12 cellular contexts compared by ENCODE assay signal in the genomic region with DNA sequence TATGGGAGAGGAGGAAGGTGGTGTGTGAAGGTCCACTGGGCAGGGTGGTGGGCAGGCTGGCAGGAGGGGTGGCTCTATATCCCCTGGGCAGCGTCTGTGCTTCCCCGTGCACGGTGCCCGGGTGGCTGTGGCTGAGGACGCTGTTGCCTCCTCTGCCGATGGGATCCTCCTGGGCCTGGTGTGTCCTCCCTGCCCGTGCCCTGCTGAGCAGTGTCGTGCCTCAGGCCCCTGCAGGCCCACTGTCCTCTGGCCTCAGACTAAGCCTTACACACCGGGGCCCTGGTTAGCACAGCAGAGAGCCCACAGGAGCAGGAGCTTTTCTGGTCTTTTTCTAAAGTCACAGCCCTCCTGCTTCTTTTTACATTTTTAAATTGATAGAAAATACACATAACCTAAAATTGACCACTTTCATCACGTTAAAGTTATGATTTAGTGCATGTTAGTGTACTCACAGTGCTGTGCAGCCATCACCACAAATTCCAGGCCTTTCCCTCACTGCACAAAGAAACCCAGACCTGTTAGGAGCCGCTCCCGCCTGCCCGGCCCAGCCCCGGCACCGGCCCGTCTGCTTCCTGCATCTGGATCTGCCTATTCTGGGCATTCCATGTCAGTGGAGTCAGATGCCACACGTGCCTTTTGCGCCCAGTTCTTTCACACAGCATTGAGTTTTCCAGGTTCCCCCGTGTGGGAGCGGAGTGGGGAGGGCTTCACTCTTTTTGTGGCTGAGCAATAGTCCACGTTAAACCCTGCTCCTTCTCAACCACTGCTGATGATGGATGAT. TPM values are rescaled to one million over a fixed set of nuclear protein-coding genes. Genes with fewer than 3 reads are reported as not detected.
DNase-seq lines count a peak whose midpoint lies in the region; ATAC-seq and TF ChIP-seq lines count a peak whose summit lies in the region.
"Had no signal": no experiment of that assay in that cellular context is flagged by ENCODE, and none has a peak within 500 bp of the region (broad histone marks: within the 10 kb centered on the region; RNA-seq: fewer than 3 reads in every experiment).

No MANE protein-coding gene starts in this region.

- peak overlapping the region; percentile 17; the same call in 1 of the 2 replicates for H3K9ac ChIP-seq in HCT116 (ENCODE audit: low read length)

- H3K4me3 ChIP-seq in HCT116 (replicated peaks in 1 of 2; ENCODE audit: low read depth in 1 of 2, low read length in 2 of 2), result no peak overlapping the region
- no peak overlapping the region for H3K4me3 ChIP-seq in left lung

- peak overlapping the region; percentile 39 for H3K4me2 ChIP-seq in HCT116 (ENCODE audit: low read length)

- no TSS peak for BruUV-seq in HCT116 (replicated peaks; lab: Mats Ljungman, UMichigan)

- H3K27me3 ChIP-seq in HCT116 (ENCODE audit: insufficient read depth, low read length) (no peaks in the 10 kb centered on the region), left lung (no peaks in the 10 kb centered on the region)

- H3K27ac ChIP-seq in HCT116 (ENCODE audit: low read depth, low read length), result peak overlapping the region; percentile 62
- peak overlapping the region in 1 of 2 donors; percentile 28 for H3K27ac ChIP-seq in left lung

- H2AFZ ChIP-seq in HCT116 (ENCODE audit: low read depth, low read length, poor library complexity, severe bottlenecking), result no peak overlapping the region

- intact Hi-C loops in HCT116 (cut with micrococcal nuclease), result no loop called here
- intact Hi-C loops in left lung (cut with DNase I), result no loop called here

- CTCF ChIA-PET in HCT116 (lab: Charles Lee), result no interaction called here

- H3K9me3 ChIP-seq in HCT116 (ENCODE audit: control insufficient read depth in 1 of 2, insufficient read depth in 1 of 2, low read depth in 1 of 2, low read length in 2 of 2), result no peaks in the 10 kb centered on the region
- no peaks in the 10 kb centered on the region for H3K9me3 ChIP-seq in left lung

- no peaks in the 10 kb centered on the region for H3K79me2 ChIP-seq in HCT116 (ENCODE audit: insufficient read depth, low read length)

- TF ChIP-seq CTCF in HCT116 (IDR thresholded peaks at IDR 0.05 in 2 of 3, conservative IDR thresholded peaks at IDR 0.05 in 1 of 3; ENCODE audit: borderline replicate concordance in 1 of 3, insufficient read depth in 1 of 3, low read depth in 2 of 3, low read length in 2 of 3) (no peak), left lung (IDR thresholded peaks at IDR 0.05) (no peak)

- H3K36me3 ChIP-seq in HCT116 (ENCODE audit: control insufficient read depth in 1 of 2, insufficient read depth in 2 of 2, low read length in 2 of 2) (peaks cover 32 to 35% of the 10 kb centered on the region in 2 experiments; a peak in 3 of 4 replicates), left lung (peaks cover 0 to 100% of the 10 kb centered on the region in 2 donors)

- H4K20me1 ChIP-seq in HCT116 (ENCODE audit: insufficient read depth), result no peaks in the 10 kb centered on the region

- TF ChIP-seq POLR2A in HCT116 (IDR thresholded peaks at IDR 0.05; ENCODE audit: borderline replicate concordance, extremely low read depth, insufficient read depth, insufficient read length), result no peak

- TF ChIP-seq RAD21 in HCT116 (IDR thresholded peaks at IDR 0.05; ENCODE audit: low read depth), result no peak

- peaks cover 12 to 15% of the 10 kb centered on the region in 2 experiments; a peak in 3 of 4 replicates for H3K4me1 ChIP-seq in HCT116 (ENCODE audit: control insufficient read depth in 1 of 2, insufficient read depth in 2 of 2, low read length in 2 of 2)
- H3K4me1 ChIP-seq in left lung, result peaks cover 0 to 8% of the 10 kb centered on the region in 2 donors

- H3K9me2 ChIP-seq in HCT116 (ENCODE audit: insufficient read depth), result no peaks in the 10 kb centered on the region

- POLR2A ChIA-PET in HCT116 (lab: Charles Lee), result no interaction called here

- DNase-seq in AG08395 (ENCODE audit: low spot score), result peak; percentile 60
- DNase-seq in HCT116 (ENCODE audit: low read depth, low spot score), result no peak
- peak; percentile 58 for DNase-seq in amniotic epithelial cell (ENCODE audit: low read depth)
- DNase-seq in left lung, result no peak
- DNase-seq in HPDE6-E6E7 (ENCODE audit: extremely low spot score), result no peak
- DNase-seq: activated CD4-positive, CD25-positive, alpha-beta regulatory T cell; activated T-cell treated with anti-CD3 and anti-CD28 coated beads, Interleukin-2, amount 50 U/mL, for 48 hours; NCI-H1436; stimulated activated CD4-positive, alpha-beta T cell treated with anti-CD3 and anti-CD28 coated beads, Interleukin-4, amount 100 ng/mL, for 1 hour had no signal

- ATAC-seq in HCT116 (peak; percentile 68), left lung (peak; percentile 7), GM18909 (IDR thresholded peaks at IDR 0.05; ENCODE audit: poor library complexity, unreplicated experiment) (no peak), HG02981 (IDR thresholded peaks at IDR 0.05; ENCODE audit: unreplicated experiment) (no peak), GM19455 (IDR thresholded peaks at IDR 0.05; ENCODE audit: unreplicated experiment) (no peak)

- RAD21 ChIA-PET in HCT116 (lab: Charles Lee; ENCODE audit: low non-redundant PET in 1 of 2, low total read pairs in 2 of 2, uncharacterized antibody in 2 of 2, unreplicated experiment in 2 of 2), result no interaction called here

TF ChIP-seq in HCT116, 20 proteins besides CTCF, POLR2A, EP300 and RAD21:
- TF ChIP-seq ZNF274 (IDR thresholded peaks at IDR 0.05; ENCODE audit: low read depth, low read length) (no peak), EGR1 (IDR thresholded peaks at IDR 0.05; ENCODE audit: low read depth) (no peak), SRF (IDR thresholded peaks at IDR 0.05; ENCODE audit: low read depth) (no peak), YY1 (IDR thresholded peaks at IDR 0.05; ENCODE audit: extremely low read depth, insufficient replicate concordance, low read depth, low read length) (no peak), POLR2AphosphoS5 (IDR thresholded peaks at IDR 0.05; ENCODE audit: low read depth, low read length) (no peak), FOSL1 (IDR thresholded peaks at IDR 0.05; ENCODE audit: low read depth) (no peak), CBX3 (IDR thresholded peaks at IDR 0.05; ENCODE audit: low read depth) (no peak), CEBPB (IDR thresholded peaks at IDR 0.05; ENCODE audit: low read depth) (no peak), TCF7L2 (IDR thresholded peaks at IDR 0.05; ENCODE audit: borderline replicate concordance, extremely low read depth, insufficient read depth, insufficient read length) (no peak), ZFX (IDR thresholded peaks at IDR 0.05) (no peak), EZH2phosphoT487 (IDR thresholded peaks at IDR 0.05; ENCODE audit: borderline replicate concordance) (no peak), SP1 (IDR thresholded peaks at IDR 0.05; ENCODE audit: low read depth) (no peak), ELF1 (IDR thresholded peaks at IDR 0.05; ENCODE audit: borderline replicate concordance, low read depth) (no peak), EZH2 (IDR thresholded peaks at IDR 0.05) (no peak)
- TF ChIP-seq, protein P1, sequence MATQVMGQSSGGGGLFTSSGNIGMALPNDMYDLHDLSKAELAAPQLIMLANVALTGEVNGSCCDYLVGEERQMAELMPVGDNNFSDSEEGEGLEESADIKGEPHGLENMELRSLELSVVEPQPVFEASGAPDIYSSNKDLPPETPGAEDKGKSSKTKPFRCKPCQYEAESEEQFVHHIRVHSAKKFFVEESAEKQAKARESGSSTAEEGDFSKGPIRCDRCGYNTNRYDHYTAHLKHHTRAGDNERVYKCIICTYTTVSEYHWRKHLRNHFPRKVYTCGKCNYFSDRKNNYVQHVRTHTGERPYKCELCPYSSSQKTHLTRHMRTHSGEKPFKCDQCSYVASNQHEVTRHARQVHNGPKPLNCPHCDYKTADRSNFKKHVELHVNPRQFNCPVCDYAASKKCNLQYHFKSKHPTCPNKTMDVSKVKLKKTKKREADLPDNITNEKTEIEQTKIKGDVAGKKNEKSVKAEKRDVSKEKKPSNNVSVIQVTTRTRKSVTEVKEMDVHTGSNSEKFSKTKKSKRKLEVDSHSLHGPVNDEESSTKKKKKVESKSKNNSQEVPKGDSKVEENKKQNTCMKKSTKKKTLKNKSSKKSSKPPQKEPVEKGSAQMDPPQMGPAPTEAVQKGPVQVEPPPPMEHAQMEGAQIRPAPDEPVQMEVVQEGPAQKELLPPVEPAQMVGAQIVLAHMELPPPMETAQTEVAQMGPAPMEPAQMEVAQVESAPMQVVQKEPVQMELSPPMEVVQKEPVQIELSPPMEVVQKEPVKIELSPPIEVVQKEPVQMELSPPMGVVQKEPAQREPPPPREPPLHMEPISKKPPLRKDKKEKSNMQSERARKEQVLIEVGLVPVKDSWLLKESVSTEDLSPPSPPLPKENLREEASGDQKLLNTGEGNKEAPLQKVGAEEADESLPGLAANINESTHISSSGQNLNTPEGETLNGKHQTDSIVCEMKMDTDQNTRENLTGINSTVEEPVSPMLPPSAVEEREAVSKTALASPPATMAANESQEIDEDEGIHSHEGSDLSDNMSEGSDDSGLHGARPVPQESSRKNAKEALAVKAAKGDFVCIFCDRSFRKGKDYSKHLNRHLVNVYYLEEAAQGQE (IDR thresholded peaks at IDR 0.05; ENCODE audit: low read depth), result no peak
- TF ChIP-seq, protein P2, sequence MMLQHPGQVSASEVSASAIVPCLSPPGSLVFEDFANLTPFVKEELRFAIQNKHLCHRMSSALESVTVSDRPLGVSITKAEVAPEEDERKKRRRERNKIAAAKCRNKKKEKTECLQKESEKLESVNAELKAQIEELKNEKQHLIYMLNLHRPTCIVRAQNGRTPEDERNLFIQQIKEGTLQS (IDR thresholded peaks at IDR 0.05), result no peak
- TF ChIP-seq, protein P3, sequence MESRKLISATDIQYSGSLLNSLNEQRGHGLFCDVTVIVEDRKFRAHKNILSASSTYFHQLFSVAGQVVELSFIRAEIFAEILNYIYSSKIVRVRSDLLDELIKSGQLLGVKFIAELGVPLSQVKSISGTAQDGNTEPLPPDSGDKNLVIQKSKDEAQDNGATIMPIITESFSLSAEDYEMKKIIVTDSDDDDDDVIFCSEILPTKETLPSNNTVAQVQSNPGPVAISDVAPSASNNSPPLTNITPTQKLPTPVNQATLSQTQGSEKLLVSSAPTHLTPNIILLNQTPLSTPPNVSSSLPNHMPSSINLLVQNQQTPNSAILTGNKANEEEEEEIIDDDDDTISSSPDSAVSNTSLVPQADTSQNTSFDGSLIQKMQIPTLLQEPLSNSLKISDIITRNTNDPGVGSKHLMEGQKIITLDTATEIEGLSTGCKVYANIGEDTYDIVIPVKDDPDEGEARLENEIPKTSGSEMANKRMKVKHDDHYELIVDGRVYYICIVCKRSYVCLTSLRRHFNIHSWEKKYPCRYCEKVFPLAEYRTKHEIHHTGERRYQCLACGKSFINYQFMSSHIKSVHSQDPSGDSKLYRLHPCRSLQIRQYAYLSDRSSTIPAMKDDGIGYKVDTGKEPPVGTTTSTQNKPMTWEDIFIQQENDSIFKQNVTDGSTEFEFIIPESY (IDR thresholded peaks at IDR 0.05; ENCODE audit: extremely low read depth, insufficient replicate concordance, low read length), result no peak
TF ChIP-seq in HCT116: peak in this region for 0.

RNA-seq across cellular contexts. Expression of a gene that starts 19.4 kb away (rescaled TPM):
- 50.8 TPM for total RNA-seq in HCT116 (2021; ENCODE audit: unreplicated experiment)
- 32.8 and 40.7 TPM in 2 replicates for polyA plus RNA-seq in HCT116 (2012)
- total RNA-seq in left lung, result 100 to 1,000 TPM in 1 of 2 donors, 10 to 100 TPM in 1; 41.8 to 120 TPM

Comparison
In these comparisons a context has a peak if more than half of its experiments do, and no peak if none do; other contexts are left out.
1. DNase-seq: peak in AG08395 (single experiment) and amniotic epithelial cell (single experiment); none in HCT116 (single experiment), left lung (0 of 2) and HPDE6-E6E7 (single experiment).
2. ATAC-seq: peak in HCT116 (single experiment) and left lung (single experiment); none in GM18909 (single experiment), HG02981 (single experiment) and GM19455 (single experiment).